11 cellular contexts compared by ENCODE assay signal in the genomic region with DNA sequence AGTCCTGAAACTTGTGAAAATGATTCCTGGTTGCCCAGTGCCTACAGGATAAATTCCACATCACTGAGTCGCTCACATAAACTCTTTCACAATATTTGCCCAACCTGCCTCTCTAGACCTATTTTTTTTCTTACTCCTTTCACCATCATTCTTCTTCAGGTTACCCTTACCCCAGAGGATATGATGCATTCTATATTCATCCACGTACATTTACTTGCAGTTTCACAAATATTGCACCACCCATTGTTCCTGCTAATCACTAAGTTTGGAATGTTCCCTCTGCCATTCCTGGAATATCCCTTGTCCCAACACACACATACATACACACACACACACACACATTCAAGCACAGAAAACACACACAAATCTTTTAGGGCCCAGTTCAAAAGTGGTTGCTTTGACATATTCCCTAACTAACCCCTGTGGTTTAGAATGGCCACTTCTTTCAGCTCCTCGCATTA.
A peak's percentile ranks its signal among the peaks of the same experiment; 100 is the strongest.
DNase-seq lines count a peak whose midpoint lies in the region; ATAC-seq and TF ChIP-seq lines count a peak whose summit lies in the region.
"Had no signal": no experiment of that assay in that cellular context is flagged by ENCODE, and none has a peak within 500 bp of the region (broad histone marks: within the 10 kb centered on the region; RNA-seq: fewer than 3 reads in every experiment).

No MANE protein-coding gene starts in this region.

- H3K9me3 ChIP-seq in ascending aorta (no peaks in the 10 kb centered on the region), subcutaneous abdominal adipose tissue (ENCODE audit: control insufficient read depth in 5 of 5, low read length in 5 of 5) (no peaks in the 10 kb centered on the region), tibial artery (no peaks in the 10 kb centered on the region)

- H3K9ac ChIP-seq in subcutaneous abdominal adipose tissue (ENCODE audit: low read length in 5 of 5), result no peak overlapping the region

- H3K36me3 ChIP-seq in ascending aorta, result no peaks in the 10 kb centered on the region
- H3K36me3 ChIP-seq in subcutaneous abdominal adipose tissue (ENCODE audit: control insufficient read depth in 5 of 5, insufficient read depth in 5 of 5, low read length in 5 of 5), result no peaks in the 10 kb centered on the region
- no peaks in the 10 kb centered on the region for H3K36me3 ChIP-seq in tibial artery

- H3K27me3 ChIP-seq in ascending aorta (no peaks in the 10 kb centered on the region), subcutaneous abdominal adipose tissue (ENCODE audit: control insufficient read depth in 5 of 5, insufficient read depth in 4 of 5, low read length in 5 of 5) (no peaks in the 10 kb centered on the region), tibial artery (no peaks in the 10 kb centered on the region)

- peak overlapping the region; percentile 55 to 77 for H3K27ac ChIP-seq in ascending aorta
- peak overlapping the region; percentile 60 for H3K27ac ChIP-seq in subcutaneous abdominal adipose tissue (ENCODE audit: low read depth, low read length)
- H3K27ac ChIP-seq in tibial artery, result peak overlapping the region in 1 of 2 donors; percentile 22
- H3K27ac ChIP-seq: 22Rv1 had no signal

- TF ChIP-seq CTCF in ascending aorta (IDR thresholded peaks at IDR 0.05) (no peak), tibial artery (IDR thresholded peaks at IDR 0.05) (no peak)

- peak; percentile 33 for ATAC-seq in left ventricle myocardium superior

- peaks cover 4 to 36% of the 10 kb centered on the region in 2 donors for H3K4me1 ChIP-seq in ascending aorta
- peaks cover 7 to 28% (median 21%) of the 10 kb centered on the region in 5 donors for H3K4me1 ChIP-seq in subcutaneous abdominal adipose tissue (ENCODE audit: control insufficient read depth in 5 of 5, insufficient read depth in 5 of 5, low read length in 5 of 5)
- H3K4me1 ChIP-seq in tibial artery, result peaks cover 0 to 51% (median 32%) of the 10 kb centered on the region in 4 donors

- intact Hi-C loops in ascending aorta (cut with DNase I) (loop anchor here (5.0 kb wide), 4 partner anchors 84 to 314 kb away; no protein-coding TSS in a partner anchor), left ventricle myocardium superior (cut with micrococcal nuclease) (no loop called here), tibial artery (cut with DNase I; ENCODE audit: low total_unique reads) (no loop called here)

- H3K4me3 ChIP-seq in ascending aorta (no peak overlapping the region), subcutaneous abdominal adipose tissue (ENCODE audit: low read depth in 1 of 5, low read length in 5 of 5) (no peak overlapping the region), tibial artery (no peak overlapping the region)

- peak; percentile 13 for DNase-seq in DMS53 (lab: John Stamatoyannopoulos, UW)
- DNase-seq in DMS53 treated with DMSO at 0.1 percent for 48 hours (lab: John Stamatoyannopoulos, UW; ENCODE audit: unreplicated experiment), result no peak
- peak in 1 of 2 donors; percentile 66 for DNase-seq in ascending aorta (ENCODE audit: low spot score in 2 of 2)
- DNase-seq in left ventricle myocardium superior, result no peak
- no peak for DNase-seq in NCI-H2029 treated with DMSO at 0.1 percent for 48 hours (lab: John Stamatoyannopoulos, UW)
- DNase-seq in NCI-H187 (lab: John Stamatoyannopoulos, UW), result no peak
- no peak for DNase-seq in tibial artery
- DNase-seq: central memory CD4-positive, alpha-beta T cell; NCI-H1694 treated with DMSO at 0.1 percent for 48 hours had no signal
